27 cellular contexts compared by ENCODE assay signal in genomic region chr15:68574629-68575028, GRCh38. TPM values are rescaled to one million over a fixed set of nuclear protein-coding genes. Genes with fewer than 3 reads are reported as not detected.
"Had no signal": no experiment of that assay in that cellular context is flagged by ENCODE, and none has a peak within 500 bp of the region (broad histone marks: within the 10 kb centered on the region; RNA-seq: fewer than 3 reads in every experiment).

No MANE protein-coding gene starts in this region.

- H3K4me3 ChIP-seq: coronary artery, esophagus muscularis mucosa, gastroesophageal sphincter, heart left ventricle, hepatocyte, left lung, mucosa of descending colon, pancreas, testis, tibial artery had no signal

- H3K4me2 ChIP-seq: hepatocyte had no signal

- H3K36me3 ChIP-seq: esophagus muscularis mucosa, gastroesophageal sphincter, heart left ventricle, left lung, neutrophil, pancreas, tibial artery had no signal

- H3K79me2 ChIP-seq: hepatocyte had no signal

- H3K36me3 Mint-ChIP-seq: mesothelial cell of epicardium; naive B cell; natural killer cell treated with Interleukin-12 subunit alpha and Interleukin-12 subunit beta and Interleukin-15 and Interleukin-18, amount 100 ng/mL, for 72 hours; stimulated activated memory B cell treated with anti-CD40 and anti-IgM and Interleukin-4, amounts not matched to agents 10 μg/mL and 1 μg/mL and 100 μg/mL, for 72 hours; type B pancreatic cell had no signal

- H3K4me3 Mint-ChIP-seq: mesothelial cell of epicardium; natural killer cell treated with Interleukin-12 subunit alpha and Interleukin-12 subunit beta and Interleukin-15 and Interleukin-18, amount 100 ng/mL, for 72 hours; stimulated activated memory B cell treated with anti-CD40 and anti-IgM and Interleukin-4, amounts not matched to agents 10 μg/mL and 1 μg/mL and 100 μg/mL, for 72 hours; type B pancreatic cell had no signal

- ATAC-seq: foreskin keratinocyte; gastroesophageal sphincter; heart left ventricle; left cardiac atrium; left lung; mucosa of descending colon; natural killer cell treated with Interleukin-12 subunit alpha and Interleukin-12 subunit beta and Interleukin-15 and Interleukin-18, amount 100 ng/mL, for 72 hours; pancreas; sciatic nerve; stimulated activated memory B cell treated with anti-CD40 and anti-IgM and Interleukin-4, amounts not matched to agents 10 μg/mL and 1 μg/mL and 100 μg/mL, for 72 hours; stimulated activated naive CD8-positive, alpha-beta T cell treated with anti-CD3 and anti-CD28 coated beads, Interleukin-15, Interleukin-2, amounts not matched to agents 100 U/mL and 50 U/mL, for 24 hours had no signal

- H3K27me3 ChIP-seq: pancreas, testis had no signal

- H3K27ac ChIP-seq: coronary artery, esophagus muscularis mucosa, foreskin keratinocyte, gastroesophageal sphincter, heart left ventricle, hepatocyte, left lung, neutrophil, pancreas, testis, tibial artery had no signal

- H3K9me3 ChIP-seq: esophagus muscularis mucosa, gastroesophageal sphincter, heart left ventricle, left lung, mucosa of descending colon, neutrophil, pancreas, testis, tibial artery had no signal

- DNase-seq: dermis blood vessel endothelial cell; effector memory CD4-positive, alpha-beta T cell; foreskin keratinocyte; heart left ventricle; left cardiac atrium; left lung; mesenchymal stem cell; mucosa of descending colon; naive B cell; stimulated activated CD4-positive, alpha-beta T cell treated with anti-CD3 and anti-CD28 coated beads, Interleukin-4, amount 100 ng/mL, for 4 hours; stimulated activated naive CD8-positive, alpha-beta T cell treated with anti-CD3 and anti-CD28 coated beads, Interleukin-15, Interleukin-2, amounts not matched to agents 100 U/mL and 50 U/mL, for 24 hours; substantia nigra; testis had no signal

- H3K27ac Mint-ChIP-seq: mesothelial cell of epicardium; natural killer cell treated with Interleukin-12 subunit alpha and Interleukin-12 subunit beta and Interleukin-15 and Interleukin-18, amount 100 ng/mL, for 72 hours; progenitor cell of endocrine pancreas; stimulated activated memory B cell treated with anti-CD40 and anti-IgM and Interleukin-4, amounts not matched to agents 10 μg/mL and 1 μg/mL and 100 μg/mL, for 72 hours; type B pancreatic cell had no signal

- H2AFZ ChIP-seq: hepatocyte had no signal

- H3K4me1 ChIP-seq: foreskin keratinocyte, pancreas had no signal

- H3K9me3 Mint-ChIP-seq: mesothelial cell of epicardium; naive B cell; natural killer cell treated with Interleukin-12 subunit alpha and Interleukin-12 subunit beta and Interleukin-15 and Interleukin-18, amount 100 ng/mL, for 72 hours; stimulated activated memory B cell treated with anti-CD40 and anti-IgM and Interleukin-4, amounts not matched to agents 10 μg/mL and 1 μg/mL and 100 μg/mL, for 72 hours; type B pancreatic cell had no signal

- FAIRE-seq: endothelial cell of umbilical vein, pancreas had no signal

RNA-seq across cellular contexts. Expression of gene CORO2B, which starts 4.2 kb away (rescaled TPM):
- total RNA-seq: natural killer cell treated with Interleukin-12 subunit alpha and Interleukin-12 subunit beta and Interleukin-15 and Interleukin-18, amount 100 ng/mL, for 72 hours had no signal
